ENCODE assay signal across 8 cellular contexts in genomic region chr5:98768160-98769005, GRCh38. TPM values are rescaled to one million over a fixed set of nuclear protein-coding genes. Genes with fewer than 3 reads are reported as not detected.
DNase-seq lines count a peak whose midpoint lies in the region; ATAC-seq and TF ChIP-seq lines count a peak whose summit lies in the region.

No MANE protein-coding gene starts in this region.

- DNase-seq in activated CD4-positive, alpha-beta T cell treated with anti-CD3 and anti-CD28 coated beads for 48 hours: peak; percentile 49
- DNase-seq in activated CD4-positive, alpha-beta T cell treated with anti-CD3 and anti-CD28 coated beads, Interleukin-2, amount 50 U/mL, for 4 hours: no peak
- DNase-seq in HCEC 1CT: peak; percentile 70
- DNase-seq in MG63: peak; percentile 63
- peak in 13 of 34 experiments; percentile 2 to 33 (median 19) for DNase-seq in T-cell
- DNase-seq in dermis blood vessel endothelial cell: peak; percentile 73
- peak in 1 of 2 donors; percentile 31 for DNase-seq in left lung
- DNase-seq in stimulated activated CD4-positive, alpha-beta T cell treated with anti-CD3 and anti-CD28 coated beads, Interleukin-4, amount 100 ng/mL, for 1 hour: peak; percentile 8

- ATAC-seq in T-cell (replicated peaks in 1 of 4) (peak in 3 of 4 experiments; percentile 22 to 29 (median 25)), left lung (peak; percentile 40)

- CTCF ChIA-PET in T-cell (lab: Charles Lee): interaction anchor here (0.6 to 4.1 kb wide), 16 partner anchors 9 to 1898 kb away, joined by 3 to 35 read pairs (median 4); no protein-coding TSS in a partner anchor

- no peaks in the 10 kb centered on the region for H3K9me3 Mint-ChIP-seq in T-cell

- no peaks in the 10 kb centered on the region for H3K36me3 ChIP-seq in MG63
- no peaks in the 10 kb centered on the region for H3K36me3 ChIP-seq in left lung

- H3K27ac ChIP-seq in left lung: no peak overlapping the region

- POLR2A ChIA-PET in T-cell (lab: Charles Lee): interaction anchor here (0.6 kb wide), 2 partner anchors 10 to 78 kb away, joined by 3 read pairs; no protein-coding TSS in a partner anchor

- intact Hi-C loops in left lung (cut with DNase I): no loop called here

- peak overlapping the region in 1 of 2 donors; percentile 37 for H3K27ac Mint-ChIP-seq in T-cell

- peak overlapping the region; percentile 61 for H3K4me3 ChIP-seq in MG63
- peak overlapping the region; percentile 54 to 57 for H3K4me3 ChIP-seq in left lung

- peak overlapping the region; percentile 92 to 99 (median 96) for H3K4me3 Mint-ChIP-seq in T-cell

- peaks cover 43 to 49% (median 44%) of the 10 kb centered on the region in 3 donors for H3K4me1 Mint-ChIP-seq in T-cell

- H3K27me3 ChIP-seq in MG63: no peaks in the 10 kb centered on the region
- peaks cover 0 to 97% of the 10 kb centered on the region in 2 donors for H3K27me3 ChIP-seq in left lung

- H3K9me3 ChIP-seq in MG63 (no peaks in the 10 kb centered on the region), left lung (no peaks in the 10 kb centered on the region)

- peak; percentile 62 to 78 for TF ChIP-seq CTCF in left lung (IDR thresholded peaks at IDR 0.05)

- peaks cover 12 to 49% of the 10 kb centered on the region in 2 donors for H3K4me1 ChIP-seq in left lung

- H3K36me3 Mint-ChIP-seq in T-cell: no peaks in the 10 kb centered on the region

- peaks cover 23 to 45% of the 10 kb centered on the region in 2 donors for H3K27me3 Mint-ChIP-seq in T-cell

RNA-seq across cellular contexts. Expression of gene RGMB, which starts 5.1 kb away (rescaled TPM):
- total RNA-seq in MG63 (2014; rRNA removed; shearing (Covaris generic); ENCODE audit: low replicate concordance): 4.7 and 6.8 TPM in 2 replicates
- total RNA-seq in T-cell (10 to 100 TPM; 14.6 to 22.8 (median 16.8) TPM), dermis blood vessel endothelial cell (16.2 and 19.1 TPM in 2 replicates), left lung (10 to 100 TPM; 12.2 to 21.3 TPM)

Comparison
In these comparisons a context has a peak if more than half of its experiments do, and no peak if none do; other contexts are left out.
1. DNase-seq: peak in activated CD4-positive, alpha-beta T cell treated with anti-CD3 and anti-CD28 coated beads for 48 hours (single experiment), HCEC 1CT (single experiment), MG63 (single experiment), dermis blood vessel endothelial cell (single experiment) and stimulated activated CD4-positive, alpha-beta T cell treated with anti-CD3 and anti-CD28 coated beads, Interleukin-4, amount 100 ng/mL, for 1 hour (single experiment); none in activated CD4-positive, alpha-beta T cell treated with anti-CD3 and anti-CD28 coated beads, Interleukin-2, amount 50 U/mL, for 4 hours (0 of 2).